In genomic region chr19:49430678-49431329, GRCh38 we compare ENCODE assay signal across 13 cellular contexts. TPM values are rescaled to one million over a fixed set of nuclear protein-coding genes. Genes with fewer than 3 reads are reported as not detected.
DNase-seq lines count a peak whose midpoint lies in the region; ATAC-seq and TF ChIP-seq lines count a peak whose summit lies in the region.
"Had no signal": no experiment of that assay in that cellular context is flagged by ENCODE, and none has a peak within 500 bp of the region (broad histone marks: within the 10 kb centered on the region; RNA-seq: fewer than 3 reads in every experiment).

No MANE protein-coding gene starts in this region.

- ATAC-seq in HG03159 (IDR thresholded peaks at IDR 0.05; ENCODE audit: unreplicated experiment) (no peak), body of pancreas (no peak)

- intact Hi-C loops in body of pancreas (cut with DNase I) = loop anchor here (10.0 kb wide), 1 partner anchor 206 kb away; no protein-coding TSS in a partner anchor

- no peak overlapping the region for H3K4me2 ChIP-seq in MM.1S (ENCODE audit: low read depth, low read length)

- TF ChIP-seq POLR2A in body of pancreas (IDR thresholded peaks at IDR 0.05) = no peak

- no peaks in the 10 kb centered on the region for H3K9me2 ChIP-seq in MM.1S (replicated peaks; ENCODE audit: insufficient read depth, low read length)

- peak; percentile 56 to 61 for DNase-seq in activated T-cell treated with anti-CD3 and anti-CD28 coated beads, Interleukin-2, amount 50 U/mL, for 48 hours
- DNase-seq in activated T-cell treated with anti-CD3 and anti-CD28 coated beads, Interleukin-2, amount 50 U/mL, for 24 hours = no peak
- DNase-seq in MM.1S = no peak
- DNase-seq in cardiac fibroblast (ENCODE audit: low read depth in 2 of 2) = no peak
- peak; percentile 12 for DNase-seq in stimulated activated naive CD4-positive, alpha-beta T cell treated with Interleukin-2 at 50 U/mL for 16 hours (lab: John Stamatoyannopoulos, UW)
- no peak for DNase-seq in NCI-H524 (lab: John Stamatoyannopoulos, UW)
- DNase-seq in body of pancreas = no peak
- DNase-seq: activated CD4-positive, CD25-positive, alpha-beta regulatory T cell; NCI-H2029 treated with DMSO at 0.1 percent for 48 hours had no signal

- no peaks in the 10 kb centered on the region for H3F3A ChIP-seq in MM.1S (ENCODE audit: insufficient read depth, low read length)

- no peaks in the 10 kb centered on the region for H3K9me3 ChIP-seq in MM.1S (replicated peaks; ENCODE audit: insufficient read depth, low read length)
- H3K9me3 ChIP-seq in body of pancreas = no peaks in the 10 kb centered on the region
- H3K9me3 ChIP-seq: suprapubic skin had no signal

- H3K9me3 Mint-ChIP-seq in activated T-cell treated with anti-CD3 and anti-CD28 coated beads, Interleukin-2, amount 50 U/mL, for 24 hours = no peaks in the 10 kb centered on the region
- H3K9me3 Mint-ChIP-seq: central memory CD8-positive, alpha-beta T cell had no signal

- no peak overlapping the region for H2AFZ ChIP-seq in MM.1S (ENCODE audit: low read length)

- peaks cover 38% of the 10 kb centered on the region for H3K4me1 Mint-ChIP-seq in activated T-cell treated with anti-CD3 and anti-CD28 coated beads, Interleukin-2, amount 50 U/mL, for 24 hours (ENCODE audit: low read depth)

- no peak overlapping the region for H3K4me3 Mint-ChIP-seq in activated T-cell treated with anti-CD3 and anti-CD28 coated beads, Interleukin-2, amount 50 U/mL, for 24 hours
- H3K4me3 Mint-ChIP-seq: central memory CD8-positive, alpha-beta T cell had no signal

- peaks cover 94% of the 10 kb centered on the region for H3K27me3 Mint-ChIP-seq in activated T-cell treated with anti-CD3 and anti-CD28 coated beads, Interleukin-2, amount 50 U/mL, for 24 hours

- no peaks in the 10 kb centered on the region for H3K36me3 Mint-ChIP-seq in activated T-cell treated with anti-CD3 and anti-CD28 coated beads, Interleukin-2, amount 50 U/mL, for 24 hours (ENCODE audit: low read depth)

- H3K4me1 ChIP-seq in MM.1S (ENCODE audit: low read length) (no peaks in the 10 kb centered on the region), body of pancreas (peaks cover 18% of the 10 kb centered on the region)

- TF ChIP-seq CTCF in MM.1S (IDR thresholded peaks at IDR 0.05; ENCODE audit: low read length) (peak; percentile 34), cardiac fibroblast (IDR thresholded peaks at IDR 0.05; ENCODE audit: low read depth, low read length) (peak; percentile 7), body of pancreas (IDR thresholded peaks at IDR 0.05) (peak in 1 of 7 experiments; percentile 4)

- H3K36me3 ChIP-seq in MM.1S (replicated peaks; ENCODE audit: insufficient read depth, low read length) (no peaks in the 10 kb centered on the region), body of pancreas (replicated peaks in 1 of 2; ENCODE audit: insufficient read depth in 1 of 2, low read depth in 2 of 2) (no peaks in the 10 kb centered on the region)
- H3K36me3 ChIP-seq: suprapubic skin had no signal

- H3K27ac ChIP-seq in MM.1S (ENCODE audit: low read length) (no peak overlapping the region), body of pancreas (no peak overlapping the region)
- H3K27ac ChIP-seq: C4-2B, suprapubic skin had no signal

- H3K9ac ChIP-seq in MM.1S (ENCODE audit: low read length) = no peak overlapping the region

- H3K4me3 ChIP-seq in MM.1S (ENCODE audit: low read length) (no peak overlapping the region), cardiac fibroblast (replicated peaks in 1 of 2; ENCODE audit: low read depth in 2 of 2, low read length in 2 of 2) (no peak overlapping the region), body of pancreas (no peak overlapping the region)
- H3K4me3 ChIP-seq: suprapubic skin had no signal

- no peaks in the 10 kb centered on the region for H4K20me1 ChIP-seq in MM.1S (ENCODE audit: insufficient read depth, low read length)

- H3K27ac Mint-ChIP-seq in activated T-cell treated with anti-CD3 and anti-CD28 coated beads, Interleukin-2, amount 50 U/mL, for 24 hours = no peak overlapping the region

- H3K79me2 ChIP-seq in MM.1S (ENCODE audit: low read length) = no peaks in the 10 kb centered on the region

- 61 to 63% methylated on average over 10 to 26 of the region's 28 CpGs for WGBS in body of pancreas, 2 donors

- H3K27me3 ChIP-seq in MM.1S (replicated peaks; ENCODE audit: insufficient read depth, low read length) (peaks cover 98% of the 10 kb centered on the region), body of pancreas (peaks cover 5 to 75% of the 10 kb centered on the region in 2 donors)

RNA-seq across cellular contexts. Expression of gene GFY, which starts 5.6 kb away (rescaled TPM):
- not detected for total RNA-seq in body of pancreas
- total RNA-seq: suprapubic skin had no signal

RNA-seq across cellular contexts. Expression of gene PTH2, which starts 7.6 kb away (rescaled TPM):
- not detected for total RNA-seq in body of pancreas
- total RNA-seq: suprapubic skin had no signal

RNA-seq across cellular contexts. Expression of gene SLC17A7, which starts 10.5 kb away (rescaled TPM):
- under 1 TPM in 1 of 2 donors, not detected in 1; 0.26 TPM for total RNA-seq in body of pancreas

RNA-seq across cellular contexts. Expression of gene PIH1D1, which starts 20.8 kb away (rescaled TPM):
- 10 to 100 TPM; 57.0 to 63.3 TPM for total RNA-seq in body of pancreas

RNA-seq across cellular contexts. Expression of gene ALDH16A1, which starts 22.2 kb away (rescaled TPM):
- 10 to 100 TPM; 25.9 to 38.9 TPM for total RNA-seq in body of pancreas

Comparison
In these comparisons a context has a peak if more than half of its experiments do, and no peak if none do; other contexts are left out.
1. DNase-seq: peak in activated T-cell treated with anti-CD3 and anti-CD28 coated beads, Interleukin-2, amount 50 U/mL, for 48 hours (2 of 2) and stimulated activated naive CD4-positive, alpha-beta T cell treated with Interleukin-2 at 50 U/mL for 16 hours (single experiment); none in activated T-cell treated with anti-CD3 and anti-CD28 coated beads, Interleukin-2, amount 50 U/mL, for 24 hours (single experiment), MM.1S (single experiment), cardiac fibroblast (0 of 2), NCI-H524 (0 of 2) and body of pancreas (0 of 4).